In genomic region chr13:113445791-113446487, GRCh38 we compare ENCODE assay signal across 13 cellular contexts. TPM values are rescaled to one million over a fixed set of nuclear protein-coding genes. Genes with fewer than 3 reads are reported as not detected.
DNase-seq lines count a peak whose midpoint lies in the region; ATAC-seq lines count a peak whose summit lies in the region.
"Had no signal": no experiment of that assay in that cellular context is flagged by ENCODE, and none has a peak within 500 bp of the region (broad histone marks: within the 10 kb centered on the region; RNA-seq: fewer than 3 reads in every experiment).

No MANE protein-coding gene starts in this region.

- H3K4me3 ChIP-seq in thymus (ENCODE audit: low read length) = no peak overlapping the region

- 35% methylated on average over 19 of the region's 19 CpGs for WGBS in thymus

- no peak overlapping the region for H3K4me3 Mint-ChIP-seq in activated CD8-positive, alpha-beta memory T cell treated with anti-CD3 and anti-CD28 coated beads, Interleukin-2, amount 10 ng/mL, durations not matched to agents 7 days and 5 days

- DNase-seq in activated CD8-positive, alpha-beta memory T cell treated with anti-CD3 and anti-CD28 coated beads, Interleukin-2, amount 10 ng/mL, durations not matched to agents 7 days and 5 days = no peak
- DNase-seq in activated CD8-positive, alpha-beta memory T cell treated with anti-CD3 and anti-CD28 coated beads, Interleukin-2, amount 50 U/mL, for 48 hours = no peak
- peak in 34 of 61 donors; percentile 4 to 59 (median 36) for DNase-seq in caudate nucleus (lab: John Stamatoyannopoulos, UW)
- no peak for DNase-seq in iPS-NIHi7 (ENCODE audit: extremely low spot score)
- DNase-seq in SW480 (ENCODE audit: low spot score) = no peak
- DNase-seq: HCEC 1CT, NCI-H2171 treated with DMSO at 0.1 percent for 48 hours, RPMI8226 had no signal

- H3K4me1 ChIP-seq in thymus (ENCODE audit: control insufficient read depth, insufficient read depth, low read length) = peaks cover 24% of the 10 kb centered on the region

- H3K36me3 ChIP-seq in thymus (ENCODE audit: control insufficient read depth, insufficient read depth) = peaks cover 3% of the 10 kb centered on the region

- H3K27ac ChIP-seq in caudate nucleus (ENCODE audit: low read depth, low read length) (peak overlapping the region; percentile 65), thymus (ENCODE audit: low read depth) (peak overlapping the region; percentile 68)
- H3K27ac ChIP-seq: VCaP had no signal

- H3K27ac Mint-ChIP-seq in activated CD8-positive, alpha-beta memory T cell treated with anti-CD3 and anti-CD28 coated beads, Interleukin-2, amount 10 ng/mL, durations not matched to agents 7 days and 5 days = peak overlapping the region; percentile 28

- no peaks in the 10 kb centered on the region for H3K9me3 Mint-ChIP-seq in activated CD8-positive, alpha-beta memory T cell treated with anti-CD3 and anti-CD28 coated beads, Interleukin-2, amount 10 ng/mL, durations not matched to agents 7 days and 5 days (ENCODE audit: low read depth)

- CTCF ChIA-PET in activated CD8-positive, alpha-beta memory T cell treated with anti-CD3 and anti-CD28 coated beads, Interleukin-2, amount 10 ng/mL, durations not matched to agents 7 days and 5 days (lab: Charles Lee) = interaction anchor here (0.7 to 1.0 kb wide), 2 partner anchors 53 to 415 kb away, joined by 3 read pairs; no protein-coding TSS in a partner anchor

- peaks cover 3% of the 10 kb centered on the region for H3K9me3 ChIP-seq in thymus (ENCODE audit: control insufficient read depth)

- peak; percentile 5 for ATAC-seq in activated CD8-positive, alpha-beta memory T cell treated with anti-CD3 and anti-CD28 coated beads, Interleukin-2, amount 10 ng/mL, durations not matched to agents 7 days and 5 days
- ATAC-seq in HG03108 (IDR thresholded peaks at IDR 0.05; ENCODE audit: unreplicated experiment) (peak; percentile 37), GM19463 (IDR thresholded peaks at IDR 0.05; ENCODE audit: unreplicated experiment) (no peak)
- ATAC-seq: esophagus mucosa had no signal

- peaks cover 6% of the 10 kb centered on the region for H3K36me3 Mint-ChIP-seq in activated CD8-positive, alpha-beta memory T cell treated with anti-CD3 and anti-CD28 coated beads, Interleukin-2, amount 10 ng/mL, durations not matched to agents 7 days and 5 days

- H3K27me3 Mint-ChIP-seq in activated CD8-positive, alpha-beta memory T cell treated with anti-CD3 and anti-CD28 coated beads, Interleukin-2, amount 10 ng/mL, durations not matched to agents 7 days and 5 days = no peaks in the 10 kb centered on the region

- H3K4me1 Mint-ChIP-seq in activated CD8-positive, alpha-beta memory T cell treated with anti-CD3 and anti-CD28 coated beads, Interleukin-2, amount 10 ng/mL, durations not matched to agents 7 days and 5 days = peaks cover 5% of the 10 kb centered on the region

- H3K27me3 ChIP-seq in thymus (ENCODE audit: control insufficient read depth, insufficient read depth) = no peaks in the 10 kb centered on the region

RNA-seq across cellular contexts. Expression of gene ADPRHL1, which starts 7.3 kb away (rescaled TPM):
- 1 to 10 TPM in 1 of 2 experiments, under 1 TPM in 1; 0.96 to 1.3 TPM for total RNA-seq in activated CD8-positive, alpha-beta memory T cell treated with anti-CD3 and anti-CD28 coated beads, Interleukin-2, amount 10 ng/mL, durations not matched to agents 7 days and 5 days
- 1.6 TPM for polyA plus RNA-seq in thymus

RNA-seq across cellular contexts. Expression of gene DCUN1D2, which starts 44.6 kb away (rescaled TPM):
- total RNA-seq in activated CD8-positive, alpha-beta memory T cell treated with anti-CD3 and anti-CD28 coated beads, Interleukin-2, amount 10 ng/mL, durations not matched to agents 7 days and 5 days = 10 to 100 TPM; 17.2 to 29.1 TPM
- 22.5 TPM for polyA plus RNA-seq in thymus

Comparison
In these comparisons a context has a peak if more than half of its experiments do, and no peak if none do; other contexts are left out.
1. DNase-seq: peak in caudate nucleus (34 of 61); none in activated CD8-positive, alpha-beta memory T cell treated with anti-CD3 and anti-CD28 coated beads, Interleukin-2, amount 10 ng/mL, durations not matched to agents 7 days and 5 days (single experiment), activated CD8-positive, alpha-beta memory T cell treated with anti-CD3 and anti-CD28 coated beads, Interleukin-2, amount 50 U/mL, for 48 hours (single experiment), iPS-NIHi7 (single experiment) and SW480 (single experiment).